Comparison of ENCODE assay signal across 7 cellular contexts in genomic region chr4:2402053-2402452, GRCh38. TPM values are rescaled to one million over a fixed set of nuclear protein-coding genes. Genes with fewer than 3 reads are reported as not detected.
DNase-seq lines count a peak whose midpoint lies in the region; ATAC-seq and TF ChIP-seq lines count a peak whose summit lies in the region.

No MANE protein-coding gene starts in this region.

- H3K56ac ChIP-seq in H9 (ENCODE audit: insufficient read length, low read depth, low read length): no peak overlapping the region

- H3K79me1 ChIP-seq in H9 (ENCODE audit: insufficient read depth, low read depth, low read length, poor library complexity, severe bottlenecking): no peaks in the 10 kb centered on the region

- no peak overlapping the region for H2BK5ac ChIP-seq in H9 (ENCODE audit: insufficient read length, low read length)

- H3K18ac ChIP-seq in H9 (ENCODE audit: insufficient read length, low read depth, low read length): no peak overlapping the region

- no peak overlapping the region for H3T11ph ChIP-seq in H9 (ENCODE audit: low read length)

- H2BK15ac ChIP-seq in H9 (ENCODE audit: low read depth, low read length): no peak overlapping the region

- no peak overlapping the region for H4K91ac ChIP-seq in H9 (ENCODE audit: insufficient read length, low read depth, low read length)

- H3K27ac ChIP-seq in H9 (ENCODE audit: insufficient read length, low read depth, low read length) (no peak overlapping the region), left lung (no peak overlapping the region)

- no peaks in the 10 kb centered on the region for H3K79me2 ChIP-seq in H9 (ENCODE audit: insufficient read depth, low read length)

- H3K27me3 Mint-ChIP-seq in H9 (ENCODE audit: low read depth) (peaks cover 27% of the 10 kb centered on the region), chondrocyte (ENCODE audit: low read depth) (peaks cover 20% of the 10 kb centered on the region)
- H3K27me3 Mint-ChIP-seq in stimulated activated naive CD8-positive, alpha-beta T cell treated with anti-CD3 and anti-CD28 coated beads, Interleukin-15, amount 100 ng/mL, for 72 hours: peaks cover 19% of the 10 kb centered on the region

- no peak overlapping the region for H2BK12ac ChIP-seq in H9 (ENCODE audit: insufficient read length, low read depth, low read length)

- H3K9ac ChIP-seq in H9 (ENCODE audit: extremely low read depth, insufficient read length, low read length): no peak overlapping the region
- peak overlapping the region; percentile 51 for H3K9ac ChIP-seq in NT2/D1 (ENCODE audit: insufficient read length, low read depth)

- H3K23me2 ChIP-seq in H9 (ENCODE audit: insufficient read length, low read depth, low read length, poor library complexity, severe bottlenecking): peaks cover 3% of the 10 kb centered on the region

- H3K4me3 ChIP-seq in NT2/D1 (ENCODE audit: insufficient read length, low read depth) (no peak overlapping the region), left lung (no peak overlapping the region)

- H2AFZ ChIP-seq in H9 (ENCODE audit: low read length): no peak overlapping the region

- H3K9me3 ChIP-seq in H9 (ENCODE audit: control insufficient read depth, low read depth, low read length): no peaks in the 10 kb centered on the region
- H3K9me3 ChIP-seq in NT2/D1 (ENCODE audit: insufficient read depth, low read length): peaks cover 11% of the 10 kb centered on the region; the same call in 1 of the 2 replicates
- H3K9me3 ChIP-seq in left lung: no peaks in the 10 kb centered on the region

- no peak overlapping the region for H2AK5ac ChIP-seq in H9 (ENCODE audit: insufficient read length, low read length)

- H3K27ac Mint-ChIP-seq in H9 (peak overlapping the region in 1 of 3 experiments; percentile 32; a peak in 3 of 7 replicates), chondrocyte (ENCODE audit: unreplicated experiment) (no peak overlapping the region)
- no peak overlapping the region for H3K27ac Mint-ChIP-seq in stimulated activated naive CD8-positive, alpha-beta T cell treated with anti-CD3 and anti-CD28 coated beads, Interleukin-15, amount 100 ng/mL, for 72 hours

- H2BK120ac ChIP-seq in H9 (ENCODE audit: low read depth, low read length, poor library complexity, severe bottlenecking): no peak overlapping the region

- H4K20me1 ChIP-seq in H9 (ENCODE audit: control insufficient read depth, insufficient read depth, insufficient read length): no peaks in the 10 kb centered on the region

- H3K9me3 Mint-ChIP-seq in H9: no peaks in the 10 kb centered on the region
- H3K9me3 Mint-ChIP-seq in chondrocyte (ENCODE audit: low read depth): no peaks in the 10 kb centered on the region
- H3K9me3 Mint-ChIP-seq in stimulated activated naive CD8-positive, alpha-beta T cell treated with anti-CD3 and anti-CD28 coated beads, Interleukin-15, amount 100 ng/mL, for 72 hours: no peaks in the 10 kb centered on the region

- no peak overlapping the region for H3K14ac ChIP-seq in H9 (ENCODE audit: insufficient read depth, low read length)

- H3K36me3 ChIP-seq in NT2/D1 (ENCODE audit: insufficient read depth, insufficient read length, low read length): no peaks in the 10 kb centered on the region
- no peaks in the 10 kb centered on the region for H3K36me3 ChIP-seq in left lung

- no peak overlapping the region for H3K4ac ChIP-seq in H9 (ENCODE audit: low read depth, low read length)

- no peak overlapping the region for H4K5ac ChIP-seq in H9 (ENCODE audit: insufficient read length, low read depth, low read length)

- H4K8ac ChIP-seq in H9 (replicated peaks; ENCODE audit: insufficient read length, low read depth, low read length): no peak overlapping the region

- ATAC-seq in left lung: peak; percentile 92
- ATAC-seq in stimulated activated naive CD8-positive, alpha-beta T cell treated with anti-CD3 and anti-CD28 coated beads, Interleukin-15, amount 100 ng/mL, for 72 hours: peak; percentile 26
- ATAC-seq in HG02970 (IDR thresholded peaks at IDR 0.05; ENCODE audit: low FRiP score, unreplicated experiment): no peak
- no peak for ATAC-seq in HG02973 (IDR thresholded peaks at IDR 0.05; ENCODE audit: unreplicated experiment)

- intact Hi-C loops in left lung (cut with DNase I): no loop called here

- H3K4me1 Mint-ChIP-seq in H9 (peaks cover 22 to 31% of the 10 kb centered on the region in 2 experiments), chondrocyte (ENCODE audit: low read depth) (peaks cover 12% of the 10 kb centered on the region)
- peaks cover 17% of the 10 kb centered on the region for H3K4me1 Mint-ChIP-seq in stimulated activated naive CD8-positive, alpha-beta T cell treated with anti-CD3 and anti-CD28 coated beads, Interleukin-15, amount 100 ng/mL, for 72 hours

- no peaks in the 10 kb centered on the region; a peak in 1 of 7 replicates for H3K36me3 Mint-ChIP-seq in H9 (ENCODE audit: insufficient read depth in 1 of 3, low read depth in 3 of 3)
- no peaks in the 10 kb centered on the region for H3K36me3 Mint-ChIP-seq in chondrocyte (ENCODE audit: low read depth)

- H3K23ac ChIP-seq in H9 (ENCODE audit: insufficient read length, low read depth, low read length): no peak overlapping the region

- peak overlapping the region; percentile 65 to 80 for H3K4me3 Mint-ChIP-seq in H9
- peak overlapping the region; percentile 72 for H3K4me3 Mint-ChIP-seq in chondrocyte (ENCODE audit: unreplicated experiment)
- H3K4me3 Mint-ChIP-seq in stimulated activated naive CD8-positive, alpha-beta T cell treated with anti-CD3 and anti-CD28 coated beads, Interleukin-15, amount 100 ng/mL, for 72 hours: peak overlapping the region; percentile 58 to 74

- peak; percentile 99 for DNase-seq in H9
- DNase-seq in NT2/D1 (ENCODE audit: low read depth, low spot score): peak; percentile 86
- no peak for DNase-seq in chondrocyte (ENCODE audit: low spot score)
- DNase-seq in left lung: peak; percentile 69 to 78
- peak in 1 of 2 donors; percentile 25 for DNase-seq in stimulated activated naive CD8-positive, alpha-beta T cell treated with anti-CD3 and anti-CD28 coated beads, Interleukin-15, amount 100 ng/mL, for 72 hours

- no peak for TF ChIP-seq CTCF in H9 (conservative IDR thresholded peaks at IDR 0.05)
- TF ChIP-seq CTCF in chondrocyte (IDR thresholded peaks at IDR 0.05): peak; percentile 33
- TF ChIP-seq CTCF in left lung (IDR thresholded peaks at IDR 0.05): no peak

- no peak overlapping the region for H2BK20ac ChIP-seq in H9 (ENCODE audit: low read depth, low read length, poor library complexity, severe bottlenecking)

- peak overlapping the region; percentile 85 for H3K4me2 ChIP-seq in H9 (ENCODE audit: insufficient read depth, insufficient read length, low read length)

- H3K27me3 ChIP-seq in H9 (ENCODE audit: insufficient read depth, low read length) (no peaks in the 10 kb centered on the region), NT2/D1 (ENCODE audit: insufficient read depth, insufficient read length) (peaks cover 40% of the 10 kb centered on the region), left lung (peaks cover 0 to 26% of the 10 kb centered on the region in 2 donors)

- H3K4me1 ChIP-seq in H9 (ENCODE audit: insufficient read depth, low read length) (peaks cover 6% of the 10 kb centered on the region; the same call in 1 of the 2 replicates), NT2/D1 (ENCODE audit: insufficient read depth, insufficient read length) (peaks cover 22% of the 10 kb centered on the region), left lung (peaks cover 5 to 17% of the 10 kb centered on the region in 2 donors)

- WGBS in H9 (ENCODE audit: extremely low coverage, insufficient read length, low lambda C conversion rate): no CpG with 5 or more reads among the region's 15 CpGs

RNA-seq across cellular contexts. Expression of gene ZFYVE28, which starts 16.4 kb away (rescaled TPM):
- 0.98 and 1.2 TPM in 2 replicates for total RNA-seq in H9 (2021)
- total RNA-seq in chondrocyte: 1.3 to 3.3 TPM (median 2.8 TPM) in 3 replicates
- 10 to 100 TPM; 12.0 to 12.4 TPM for total RNA-seq in left lung

RNA-seq across cellular contexts. Expression of gene CFAP99, which starts 16.7 kb away (rescaled TPM):
- total RNA-seq in H9 (2021) (0.13 and 0.35 TPM in 2 replicates), chondrocyte (not detected in 3 replicates), left lung (1 to 10 TPM; 1.3 to 2.6 TPM)

Comparison
In these comparisons a context has a peak if more than half of its experiments do, and no peak if none do; other contexts are left out.
1. ATAC-seq: peak in left lung (single experiment) and stimulated activated naive CD8-positive, alpha-beta T cell treated with anti-CD3 and anti-CD28 coated beads, Interleukin-15, amount 100 ng/mL, for 72 hours (single experiment); none in HG02970 (single experiment) and HG02973 (single experiment).
2. Peak in every context shown above with its lines, with median percentiles within 50 percentile points of each other: H3K4me3 Mint-ChIP-seq.